Comparison of ENCODE assay signal across 9 cellular contexts in genomic region chr5:78574731-78575161, GRCh38.
DNase-seq lines count a peak whose midpoint lies in the region; ATAC-seq and TF ChIP-seq lines count a peak whose summit lies in the region.
"Had no signal": no experiment of that assay in that cellular context is flagged by ENCODE, and none has a peak within 500 bp of the region (broad histone marks: within the 10 kb centered on the region; RNA-seq: fewer than 3 reads in every experiment).

No MANE protein-coding gene starts in this region.

- H3K36me3 ChIP-seq in cardiac muscle cell = no peaks in the 10 kb centered on the region

- H3K27ac ChIP-seq in cardiac muscle cell = peak overlapping the region; percentile 86

- H3K4me3 ChIP-seq in cardiac muscle cell = no peak overlapping the region

- H3K9me3 ChIP-seq in cardiac muscle cell (ENCODE audit: low read depth) = no peaks in the 10 kb centered on the region

- ATAC-seq in stimulated activated naive CD8-positive, alpha-beta T cell treated with anti-CD3 and anti-CD28 coated beads, Interleukin-15, Interleukin-2, amounts not matched to agents 100 U/mL and 50 U/mL, for 24 hours = peak; percentile 43
- no peak for ATAC-seq in stimulated activated naive CD8-positive, alpha-beta T cell treated with anti-CD3 and anti-CD28 coated beads, Interleukin-15, amount 100 ng/mL, for 72 hours
- ATAC-seq in HG02981 (IDR thresholded peaks at IDR 0.05; ENCODE audit: unreplicated experiment) = no peak

- no peaks in the 10 kb centered on the region for H3K4me1 Mint-ChIP-seq in stimulated activated naive CD8-positive, alpha-beta T cell treated with anti-CD3 and anti-CD28 coated beads, Interleukin-15, amount 100 ng/mL, for 72 hours

- peaks cover 85% of the 10 kb centered on the region for H3K4me1 ChIP-seq in cardiac muscle cell (ENCODE audit: low read depth)

- no peak overlapping the region for H3K4me3 Mint-ChIP-seq in stimulated activated naive CD8-positive, alpha-beta T cell treated with anti-CD3 and anti-CD28 coated beads, Interleukin-15, amount 100 ng/mL, for 72 hours
- H3K4me3 Mint-ChIP-seq: activated T-cell treated with anti-CD3 and anti-CD28 coated beads, Interleukin-2, amount 50 U/mL, for 72 hours had no signal

- no peak overlapping the region for H3K27ac Mint-ChIP-seq in stimulated activated naive CD8-positive, alpha-beta T cell treated with anti-CD3 and anti-CD28 coated beads, Interleukin-15, amount 100 ng/mL, for 72 hours
- H3K27ac Mint-ChIP-seq: activated T-cell treated with anti-CD3 and anti-CD28 coated beads, Interleukin-2, amount 50 U/mL, for 72 hours had no signal

- no peak for DNase-seq in stimulated activated naive CD8-positive, alpha-beta T cell treated with anti-CD3 and anti-CD28 coated beads, Interleukin-15, Interleukin-2, amounts not matched to agents 100 U/mL and 50 U/mL, for 24 hours
- no peak for DNase-seq in stimulated activated naive CD8-positive, alpha-beta T cell treated with anti-CD3 and anti-CD28 coated beads, Interleukin-15, amount 100 ng/mL, for 72 hours
- DNase-seq in NCI-H82 (lab: John Stamatoyannopoulos, UW) (peak; percentile 79), cardiac muscle cell (ENCODE audit: low read depth in 1 of 2, low spot score in 1 of 2) (peak; percentile 43 to 75), H4 (ENCODE audit: low spot score) (no peak), kidney glomerular epithelial cell (lab: John Stamatoyannopoulos, UW) (no peak), NCI-H774 (lab: John Stamatoyannopoulos, UW) (no peak)
- DNase-seq: activated T-cell treated with anti-CD3 and anti-CD28 coated beads, Interleukin-2, amount 50 U/mL, for 72 hours had no signal

- no peaks in the 10 kb centered on the region for H3K9me3 Mint-ChIP-seq in stimulated activated naive CD8-positive, alpha-beta T cell treated with anti-CD3 and anti-CD28 coated beads, Interleukin-15, amount 100 ng/mL, for 72 hours
- H3K9me3 Mint-ChIP-seq: activated T-cell treated with anti-CD3 and anti-CD28 coated beads, Interleukin-2, amount 50 U/mL, for 72 hours had no signal

- peaks cover 11% of the 10 kb centered on the region for H3K27me3 Mint-ChIP-seq in stimulated activated naive CD8-positive, alpha-beta T cell treated with anti-CD3 and anti-CD28 coated beads, Interleukin-15, amount 100 ng/mL, for 72 hours

- no peaks in the 10 kb centered on the region for H3K27me3 ChIP-seq in cardiac muscle cell

- no peak for TF ChIP-seq CTCF in cardiac muscle cell (IDR thresholded peaks at IDR 0.05; ENCODE audit: low read depth, low read length)

Comparison
In these comparisons a context has a peak if more than half of its experiments do, and no peak if none do; other contexts are left out.
1. DNase-seq: peak in NCI-H82 (single experiment) and cardiac muscle cell (2 of 2); none in stimulated activated naive CD8-positive, alpha-beta T cell treated with anti-CD3 and anti-CD28 coated beads, Interleukin-15, Interleukin-2, amounts not matched to agents 100 U/mL and 50 U/mL, for 24 hours (single experiment), stimulated activated naive CD8-positive, alpha-beta T cell treated with anti-CD3 and anti-CD28 coated beads, Interleukin-15, amount 100 ng/mL, for 72 hours (0 of 2), H4 (single experiment), kidney glomerular epithelial cell (single experiment) and NCI-H774 (single experiment).